19 cellular contexts compared by ENCODE assay signal in the genomic region with DNA sequence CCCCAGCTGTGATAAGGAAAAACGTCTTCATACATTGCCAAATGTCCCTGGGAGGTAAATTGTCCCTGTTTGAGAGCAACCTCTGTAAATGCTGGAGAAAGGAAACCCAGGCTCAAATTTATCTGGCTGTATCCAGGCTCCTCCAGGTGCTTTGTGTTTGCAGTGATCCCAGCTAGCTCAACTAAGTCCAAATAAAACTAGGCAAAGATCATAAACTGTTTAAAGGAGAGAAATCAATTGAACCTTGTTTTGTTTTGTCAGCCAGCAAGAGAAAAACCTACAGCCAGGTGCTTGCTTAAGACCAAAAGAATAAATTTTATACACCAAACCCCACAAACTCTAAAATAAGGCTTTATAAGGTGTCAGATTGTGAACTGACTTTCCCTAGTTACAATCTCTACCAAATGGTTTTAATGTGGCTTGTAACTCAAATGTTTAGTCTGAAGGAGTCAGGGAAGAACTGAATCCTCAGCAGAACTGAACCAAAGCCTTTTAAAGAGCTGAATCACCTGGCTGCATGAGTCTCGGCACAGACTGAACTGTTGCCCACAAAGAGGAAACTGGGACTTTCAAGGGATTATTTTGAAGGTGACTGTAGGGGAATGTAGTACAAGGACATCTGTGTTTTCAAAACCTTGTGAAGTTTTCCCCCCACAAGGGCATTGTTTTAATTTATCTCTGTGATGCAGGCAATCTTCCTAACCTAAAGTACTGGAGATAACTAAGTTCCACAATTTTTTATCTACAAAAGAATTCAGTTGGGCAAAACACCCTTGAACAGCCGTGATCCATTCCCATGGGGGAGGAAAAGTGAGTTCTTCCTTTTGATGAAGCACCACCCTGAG.
DNase-seq lines count a peak whose midpoint lies in the region; ATAC-seq and TF ChIP-seq lines count a peak whose summit lies in the region.
"Had no signal": no experiment of that assay in that cellular context is flagged by ENCODE, and none has a peak within 500 bp of the region (broad histone marks: within the 10 kb centered on the region; RNA-seq: fewer than 3 reads in every experiment).

No MANE protein-coding gene starts in this region.

- no peak for DNase-seq in activated CD4-positive, alpha-beta T cell treated with anti-CD3 and anti-CD28 coated beads, Interleukin-2, amount 10 ng/mL, durations not matched to agents 7 days and 5 days
- no peak for DNase-seq in activated CD4-positive, alpha-beta T cell treated with anti-CD3 and anti-CD28 coated beads, Interleukin-2, amount 50 U/mL, for 48 hours
- DNase-seq in OCI-M1 (lab: John Stamatoyannopoulos, UW): peak; percentile 90
- no peak for DNase-seq in endothelial cell (ENCODE audit: low spot score)
- no peak for DNase-seq in H7
- DNase-seq in NCI-H82 treated with DMSO at 0.1 percent for 48 hours (lab: John Stamatoyannopoulos, UW; ENCODE audit: unreplicated experiment): no peak
- DNase-seq in activated CD8-positive, alpha-beta memory T cell treated with anti-CD3 and anti-CD28 coated beads, Interleukin-2, amount 10 ng/mL, durations not matched to agents 7 days and 5 days: no peak
- DNase-seq in brain microvascular endothelial cell: no peak
- DNase-seq: activated CD4-positive, alpha-beta memory T cell treated with anti-CD3 and anti-CD28 coated beads, Interleukin-2, amount 10 ng/mL, durations not matched to agents 7 days and 5 days; CD4-positive, CD25-positive, alpha-beta regulatory T cell; central memory CD4-positive, alpha-beta T cell; DMS79; effector memory CD8-positive, alpha-beta T cell; NCI-H1092; sigmoid colon; stimulated activated CD4-positive, alpha-beta T cell treated with anti-CD3 and anti-CD28 coated beads, Interleukin-4, amount 100 ng/mL, for 1 hour; tibial artery had no signal

- H3K36me3 Mint-ChIP-seq in activated CD4-positive, alpha-beta T cell treated with anti-CD3 and anti-CD28 coated beads, Interleukin-2, amount 10 ng/mL, durations not matched to agents 7 days and 5 days (ENCODE audit: low read depth): no peaks in the 10 kb centered on the region
- H3K36me3 Mint-ChIP-seq in endothelial cell (ENCODE audit: low read depth, unreplicated experiment): peaks cover 21% of the 10 kb centered on the region
- no peaks in the 10 kb centered on the region for H3K36me3 Mint-ChIP-seq in activated CD8-positive, alpha-beta memory T cell treated with anti-CD3 and anti-CD28 coated beads, Interleukin-2, amount 10 ng/mL, durations not matched to agents 7 days and 5 days
- H3K36me3 Mint-ChIP-seq: CD4-positive, CD25-positive, alpha-beta regulatory T cell had no signal

- H3K36me3 ChIP-seq in H7 (replicated peaks; ENCODE audit: control insufficient read depth, insufficient read depth, low read length) (no peaks in the 10 kb centered on the region), brain microvascular endothelial cell (replicated peaks) (no peaks in the 10 kb centered on the region)
- H3K36me3 ChIP-seq: sigmoid colon, tibial artery had no signal

- H3K4me3 ChIP-seq in H7 (ENCODE audit: insufficient read depth, low read depth, low read length) (no peak overlapping the region), brain microvascular endothelial cell (ENCODE audit: low read depth, low read length) (no peak overlapping the region)
- H3K4me3 ChIP-seq: A549, sigmoid colon, tibial artery had no signal

- peak overlapping the region; percentile 9 for H3K27ac Mint-ChIP-seq in activated CD4-positive, alpha-beta T cell treated with anti-CD3 and anti-CD28 coated beads, Interleukin-2, amount 10 ng/mL, durations not matched to agents 7 days and 5 days
- peak overlapping the region; percentile 100 for H3K27ac Mint-ChIP-seq in endothelial cell (ENCODE audit: unreplicated experiment)
- no peak overlapping the region for H3K27ac Mint-ChIP-seq in activated CD8-positive, alpha-beta memory T cell treated with anti-CD3 and anti-CD28 coated beads, Interleukin-2, amount 10 ng/mL, durations not matched to agents 7 days and 5 days
- H3K27ac Mint-ChIP-seq: activated CD4-positive, alpha-beta memory T cell treated with anti-CD3 and anti-CD28 coated beads, Interleukin-2, amount 10 ng/mL, durations not matched to agents 7 days and 5 days; CD4-positive, CD25-positive, alpha-beta regulatory T cell; effector memory CD8-positive, alpha-beta T cell had no signal

- POLR2A ChIA-PET in activated CD4-positive, alpha-beta T cell treated with anti-CD3 and anti-CD28 coated beads, Interleukin-2, amount 10 ng/mL, durations not matched to agents 7 days and 5 days (lab: Charles Lee): no interaction called here

- H3K27me3 ChIP-seq in H7 (ENCODE audit: control insufficient read depth, insufficient read depth, low read length) (no peaks in the 10 kb centered on the region), brain microvascular endothelial cell (replicated peaks) (no peaks in the 10 kb centered on the region)
- H3K27me3 ChIP-seq: sigmoid colon, tibial artery had no signal

- peaks cover 41% of the 10 kb centered on the region for H3K4me1 Mint-ChIP-seq in activated CD4-positive, alpha-beta T cell treated with anti-CD3 and anti-CD28 coated beads, Interleukin-2, amount 10 ng/mL, durations not matched to agents 7 days and 5 days
- peaks cover 63% of the 10 kb centered on the region for H3K4me1 Mint-ChIP-seq in endothelial cell (ENCODE audit: unreplicated experiment)
- peaks cover 16% of the 10 kb centered on the region for H3K4me1 Mint-ChIP-seq in activated CD8-positive, alpha-beta memory T cell treated with anti-CD3 and anti-CD28 coated beads, Interleukin-2, amount 10 ng/mL, durations not matched to agents 7 days and 5 days

- no peak overlapping the region for H3K4me3 Mint-ChIP-seq in activated CD4-positive, alpha-beta T cell treated with anti-CD3 and anti-CD28 coated beads, Interleukin-2, amount 10 ng/mL, durations not matched to agents 7 days and 5 days
- no peak overlapping the region for H3K4me3 Mint-ChIP-seq in endothelial cell (ENCODE audit: unreplicated experiment)
- no peak overlapping the region for H3K4me3 Mint-ChIP-seq in activated CD8-positive, alpha-beta memory T cell treated with anti-CD3 and anti-CD28 coated beads, Interleukin-2, amount 10 ng/mL, durations not matched to agents 7 days and 5 days
- H3K4me3 Mint-ChIP-seq: activated CD4-positive, alpha-beta memory T cell treated with anti-CD3 and anti-CD28 coated beads, Interleukin-2, amount 10 ng/mL, durations not matched to agents 7 days and 5 days; CD4-positive, CD25-positive, alpha-beta regulatory T cell; effector memory CD8-positive, alpha-beta T cell; neural crest cell had no signal

- no peak for ATAC-seq in activated CD8-positive, alpha-beta memory T cell treated with anti-CD3 and anti-CD28 coated beads, Interleukin-2, amount 10 ng/mL, durations not matched to agents 7 days and 5 days
- ATAC-seq: A549; effector memory CD8-positive, alpha-beta T cell had no signal

- H3K27me3 Mint-ChIP-seq in activated CD4-positive, alpha-beta T cell treated with anti-CD3 and anti-CD28 coated beads, Interleukin-2, amount 10 ng/mL, durations not matched to agents 7 days and 5 days: peaks cover 6% of the 10 kb centered on the region
- H3K27me3 Mint-ChIP-seq in endothelial cell (ENCODE audit: unreplicated experiment): peaks cover 3% of the 10 kb centered on the region
- no peaks in the 10 kb centered on the region for H3K27me3 Mint-ChIP-seq in activated CD8-positive, alpha-beta memory T cell treated with anti-CD3 and anti-CD28 coated beads, Interleukin-2, amount 10 ng/mL, durations not matched to agents 7 days and 5 days
- H3K27me3 Mint-ChIP-seq: activated CD4-positive, alpha-beta memory T cell treated with anti-CD3 and anti-CD28 coated beads, Interleukin-2, amount 10 ng/mL, durations not matched to agents 7 days and 5 days; CD4-positive, CD25-positive, alpha-beta regulatory T cell; effector memory CD8-positive, alpha-beta T cell had no signal

- in situ Hi-C loops in brain microvascular endothelial cell (cut with HindIII; ENCODE audit: low pct_ligation_motif_present, low sequenced_read_pairs): no loop called here

- CTCF ChIA-PET in activated CD4-positive, alpha-beta T cell treated with anti-CD3 and anti-CD28 coated beads, Interleukin-2, amount 10 ng/mL, durations not matched to agents 7 days and 5 days (lab: Charles Lee): no interaction called here
- CTCF ChIA-PET in activated CD8-positive, alpha-beta memory T cell treated with anti-CD3 and anti-CD28 coated beads, Interleukin-2, amount 10 ng/mL, durations not matched to agents 7 days and 5 days (lab: Charles Lee): no interaction called here

- no peaks in the 10 kb centered on the region for H3K9me3 Mint-ChIP-seq in activated CD4-positive, alpha-beta T cell treated with anti-CD3 and anti-CD28 coated beads, Interleukin-2, amount 10 ng/mL, durations not matched to agents 7 days and 5 days
- H3K9me3 Mint-ChIP-seq in endothelial cell (ENCODE audit: unreplicated experiment): no peaks in the 10 kb centered on the region
- peaks cover 4% of the 10 kb centered on the region for H3K9me3 Mint-ChIP-seq in activated CD8-positive, alpha-beta memory T cell treated with anti-CD3 and anti-CD28 coated beads, Interleukin-2, amount 10 ng/mL, durations not matched to agents 7 days and 5 days (ENCODE audit: low read depth)
- H3K9me3 Mint-ChIP-seq: activated CD4-positive, alpha-beta memory T cell treated with anti-CD3 and anti-CD28 coated beads, Interleukin-2, amount 10 ng/mL, durations not matched to agents 7 days and 5 days had no signal

- no peak overlapping the region for H3K27ac ChIP-seq in brain microvascular endothelial cell
- H3K27ac ChIP-seq: A549, sigmoid colon, tibial artery had no signal

- TF ChIP-seq CTCF in endothelial cell (IDR thresholded peaks at IDR 0.05; ENCODE audit: unreplicated experiment): no peak
- no peak for TF ChIP-seq CTCF in brain microvascular endothelial cell (IDR thresholded peaks at IDR 0.05; ENCODE audit: low read depth, low read length, missing control alignments)
